Comparison of ENCODE assay signal across 8 cellular contexts in genomic region chr12:54279632-54280400, GRCh38. TPM values are rescaled to one million over a fixed set of nuclear protein-coding genes. Genes with fewer than 3 reads are reported as not detected.
A peak's percentile ranks its signal among the peaks of the same experiment; 100 is the strongest.
DNase-seq lines count a peak whose midpoint lies in the region; ATAC-seq and TF ChIP-seq lines count a peak whose summit lies in the region.

Gene CBX5, minus strand, starts transcription at chr12:54280122. Its CDS starts 22,472 bp downstream, at chr12:54257650.

- no peaks in the 10 kb centered on the region for H3K9me3 Mint-ChIP-seq in IgD-negative memory B cell

- peaks cover 29 to 60% (median 50%) of the 10 kb centered on the region in 3 donors for H3K4me1 Mint-ChIP-seq in IgD-negative memory B cell

- no peak within 1 kb of the TSS for H3K4me3 Mint-ChIP-seq in IgD-negative memory B cell

- TF ChIP-seq POLR2A in erythroblast (IDR thresholded peaks at IDR 0.05; ENCODE audit: low read length), result peak; percentile 93

- peaks cover 13% of the 10 kb centered on the region for H3K36me3 Mint-ChIP-seq in IgD-negative memory B cell

- no peaks in the 10 kb centered on the region for H3K27me3 Mint-ChIP-seq in IgD-negative memory B cell

- peak; percentile 68 for ATAC-seq in GM21576 (IDR thresholded peaks at IDR 0.05; ENCODE audit: unreplicated experiment)

- peak; percentile 98 for DNase-seq in DMS153 (lab: John Stamatoyannopoulos, UW)
- DNase-seq in OCI-M1 (lab: John Stamatoyannopoulos, UW), result peak; percentile 99
- peak; percentile 99 for DNase-seq in activated T-cell treated with anti-CD3 and anti-CD28 coated beads for 4 hours
- peak; percentile 99 to 100 for DNase-seq in erythroblast (lab: John Stamatoyannopoulos, UW)
- DNase-seq in mucosa of gallbladder (ENCODE audit: low spot score), result peak; percentile 100
- DNase-seq in stimulated activated CD8-positive, alpha-beta memory T cell treated with anti-CD3 and anti-CD28 coated beads, Interleukin-4, amount 100 ng/mL, for 4 hours (ENCODE audit: low read depth in 2 of 2, low spot score in 1 of 2), result peak; percentile 99

- H3K27ac Mint-ChIP-seq in IgD-negative memory B cell, result no peak within 1 kb of the TSS

RNA-seq across cellular contexts. Expression of gene CBX5, which starts in this region (rescaled TPM):
- polyA plus RNA-seq in IgD-negative memory B cell, result 20.6 TPM
- 62.0 TPM for total RNA-seq in mucosa of gallbladder

Comparison
In these comparisons a context has a peak if more than half of its experiments do, and no peak if none do; other contexts are left out.
1. Peak in every context shown above with its lines: DNase-seq and ATAC-seq.